15 cellular contexts compared by ENCODE assay signal in genomic region chr11:86806903-86807302, GRCh38.
"Had no signal": no experiment of that assay in that cellular context is flagged by ENCODE, and none has a peak within 500 bp of the region (broad histone marks: within the 10 kb centered on the region; RNA-seq: fewer than 3 reads in every experiment).

No MANE protein-coding gene starts in this region.

- H3K27ac Mint-ChIP-seq: activated CD8-positive, alpha-beta T cell treated with anti-CD3 and anti-CD28 coated beads for 36 hours; activated naive CD4-positive, alpha-beta T cell treated with anti-CD3 and anti-CD28 coated beads for 36 hours had no signal

- ATAC-seq: activated T-helper 17 cell treated with anti-CD3 and anti-CD28 coated beads, Interleukin-2, amount 50 U/mL, for 72 hours; body of pancreas; left cardiac atrium; naive thymus-derived CD8-positive, alpha-beta T cell had no signal

- H3K4me3 Mint-ChIP-seq: activated CD8-positive, alpha-beta T cell treated with anti-CD3 and anti-CD28 coated beads for 36 hours; activated naive CD4-positive, alpha-beta T cell treated with anti-CD3 and anti-CD28 coated beads for 36 hours had no signal

- H3K4me3 ChIP-seq: body of pancreas, esophagus squamous epithelium, lung, ovary, skin epidermis, tibial nerve had no signal

- H3K36me3 Mint-ChIP-seq: naive thymus-derived CD8-positive, alpha-beta T cell had no signal

- H3K27me3 ChIP-seq: body of pancreas, ovary, tibial nerve had no signal

- DNase-seq: activated CD8-positive, alpha-beta memory T cell treated with anti-CD3 and anti-CD28 coated beads, Interleukin-2, amount 50 U/mL, for 4 hours; activated CD8-positive, alpha-beta T cell treated with anti-CD3 and anti-CD28 coated beads for 36 hours; activated naive CD4-positive, alpha-beta T cell treated with anti-CD3 and anti-CD28 coated beads for 36 hours; body of pancreas; esophagus squamous epithelium; foreskin fibroblast; glutamatergic neuron; left cardiac atrium; naive thymus-derived CD8-positive, alpha-beta T cell; ovary; stimulated activated CD4-positive, alpha-beta T cell treated with anti-CD3 and anti-CD28 coated beads, Interleukin-4, amount 100 ng/mL, for 4 hours had no signal

- H3K36me3 ChIP-seq: esophagus squamous epithelium, ovary, tibial nerve had no signal

- H3K9me3 Mint-ChIP-seq: activated CD8-positive, alpha-beta T cell treated with anti-CD3 and anti-CD28 coated beads for 36 hours; activated naive CD4-positive, alpha-beta T cell treated with anti-CD3 and anti-CD28 coated beads for 36 hours; activated T-helper 17 cell treated with anti-CD3 and anti-CD28 coated beads, Interleukin-2, amount 50 U/mL, for 72 hours; naive thymus-derived CD8-positive, alpha-beta T cell had no signal

- H3K9me3 ChIP-seq: body of pancreas, esophagus squamous epithelium, ovary, tibial nerve had no signal

- H3K27ac ChIP-seq: body of pancreas, ovary had no signal
